ENCODE assay signal across 27 cellular contexts in genomic region chr1:55800503-55800902, GRCh38.
"Had no signal": no experiment of that assay in that cellular context is flagged by ENCODE, and none has a peak within 500 bp of the region (broad histone marks: within the 10 kb centered on the region; RNA-seq: fewer than 3 reads in every experiment).

No MANE protein-coding gene starts in this region.

- H3K4me3 ChIP-seq: stomach, suprapubic skin, testis, thoracic aorta, thyroid gland, tibial artery, tibial nerve, transverse colon, upper lobe of left lung, upper lobe of right lung, uterus, vagina had no signal

- H3K36me3 ChIP-seq: stomach, suprapubic skin, thoracic aorta, thyroid gland, tibial artery, tibial nerve, transverse colon, upper lobe of left lung, upper lobe of right lung, uterus, vagina had no signal

- H3K9me3 ChIP-seq: suprapubic skin, testis, thoracic aorta, thyroid gland, tibial artery, transverse colon, upper lobe of left lung, upper lobe of right lung, uterus, vagina had no signal

- DNase-seq: stimulated activated CD4-positive, alpha-beta T cell treated with anti-CD3 and anti-CD28 coated beads, Interleukin-2, amount 100 ng/mL, for 48 hours; stimulated activated CD4-positive, alpha-beta T cell treated with anti-CD3 and anti-CD28 coated beads, Interleukin-4, amount 100 ng/mL, for 1 hour; stimulated activated CD4-positive, alpha-beta T cell treated with anti-CD3 and anti-CD28 coated beads, Interleukin-4, amount 100 ng/mL, for 24 hours; stimulated activated CD4-positive, alpha-beta T cell treated with anti-CD3 and anti-CD28 coated beads, Interleukin-4, amount 100 ng/mL, for 4 hours; stimulated activated CD8-positive, alpha-beta memory T cell treated with anti-CD3 and anti-CD28 coated beads, Interleukin-4, amount 100 ng/mL, for 48 hours; stimulated activated naive B cell treated with anti-CD40 and anti-IgM and Interleukin-4, amounts not matched to agents 10 μg/mL and 1 μg/mL and 100 μg/mL, for 72 hours; stimulated activated naive CD4-positive, alpha-beta T cell; stimulated activated naive CD4-positive, alpha-beta T cell treated with Interleukin-2 at 50 U/mL for 16 hours; stimulated activated naive CD8-positive, alpha-beta T cell treated with anti-CD3 and anti-CD28 coated beads, Interleukin-15, amount 100 ng/mL, for 72 hours; stimulated activated naive CD8-positive, alpha-beta T cell treated with anti-CD3 and anti-CD28 coated beads, Interleukin-15, Interleukin-2, amounts not matched to agents 100 U/mL and 50 U/mL, for 24 hours; stomach; substantia nigra; testis; thyroid gland; tibial artery; transverse colon; trophoblast cell; upper lobe of left lung; upper lobe of right lung; uterus had no signal

- FAIRE-seq: urothelium cell line had no signal

- H3K27ac ChIP-seq: stomach, suprapubic skin, testis, thoracic aorta, thyroid gland, tibial artery, tibial nerve, transverse colon, upper lobe of left lung, upper lobe of right lung, uterus, vagina had no signal

- ATAC-seq: stimulated activated effector memory CD8-positive, alpha-beta T cell treated with anti-CD3 and anti-CD28 coated beads, Interleukin-12 subunit alpha, Interleukin-12 subunit beta, amount 100 ng/mL, for 72 hours; stimulated activated memory B cell treated with anti-CD40 and anti-IgM and Interleukin-4, amounts not matched to agents 10 μg/mL and 1 μg/mL and 100 μg/mL, for 72 hours; stimulated activated naive B cell treated with anti-CD40 and anti-IgM and Interleukin-4, amounts not matched to agents 10 μg/mL and 1 μg/mL and 100 μg/mL, for 72 hours; stimulated activated naive CD8-positive, alpha-beta T cell treated with anti-CD3 and anti-CD28 coated beads, Interleukin-15, amount 100 ng/mL, for 72 hours; stimulated activated naive CD8-positive, alpha-beta T cell treated with anti-CD3 and anti-CD28 coated beads, Interleukin-15, Interleukin-2, amounts not matched to agents 100 U/mL and 50 U/mL, for 24 hours; upper lobe of right lung had no signal

- H3K27me3 ChIP-seq: stomach, suprapubic skin, testis, thyroid gland, tibial artery, tibial nerve, transverse colon, upper lobe of left lung, upper lobe of right lung, uterus, vagina had no signal

- H3K4me1 ChIP-seq: stomach, suprapubic skin, thyroid gland, tibial artery, tibial nerve, transverse colon, upper lobe of left lung, upper lobe of right lung, uterus, vagina had no signal
